Comparison of ENCODE assay signal across 22 cellular contexts in the genomic region with DNA sequence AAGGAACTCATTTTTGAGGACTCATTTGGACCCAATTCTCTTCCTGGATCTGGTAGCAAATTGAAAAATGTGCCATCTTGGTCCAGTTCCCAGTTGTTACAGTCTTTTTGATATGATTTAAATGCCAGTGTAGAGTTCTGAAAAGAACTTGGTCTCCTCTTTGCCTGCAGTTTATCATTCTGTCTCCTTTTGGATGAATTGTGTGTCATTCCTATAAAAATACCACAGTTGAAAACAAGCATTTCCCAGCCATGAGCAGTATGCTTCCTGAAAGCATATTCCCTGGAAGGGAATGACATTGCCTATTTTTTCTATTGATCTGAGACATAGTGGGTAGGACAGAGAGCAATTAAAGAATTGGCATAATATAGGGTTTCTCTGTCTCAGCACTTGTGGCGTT.
"Had no signal": no experiment of that assay in that cellular context is flagged by ENCODE, and none has a peak within 500 bp of the region (broad histone marks: within the 10 kb centered on the region; RNA-seq: fewer than 3 reads in every experiment).

No MANE protein-coding gene starts in this region.

- H3K36me3 Mint-ChIP-seq: activated naive CD4-positive, alpha-beta T cell treated with anti-CD3 and anti-CD28 coated beads, Interleukin-2, amount 50 U/mL, for 24 hours had no signal

- H3K4me3 ChIP-seq: dorsolateral prefrontal cortex, esophagus muscularis mucosa, heart right ventricle, mucosa of descending colon had no signal

- H3K4me1 Mint-ChIP-seq: activated CD4-positive, alpha-beta T cell treated with anti-CD3 and anti-CD28 coated beads, Interleukin-2, amount 10 ng/mL, durations not matched to agents 7 days and 5 days; activated naive CD4-positive, alpha-beta T cell treated with anti-CD3 and anti-CD28 coated beads, Interleukin-2, amount 50 U/mL, for 24 hours; central memory CD8-positive, alpha-beta T cell had no signal

- H3K27ac Mint-ChIP-seq: activated CD4-positive, alpha-beta T cell treated with anti-CD3 and anti-CD28 coated beads, Interleukin-2, amount 10 ng/mL, durations not matched to agents 7 days and 5 days; activated CD8-positive, alpha-beta T cell treated with anti-CD3 and anti-CD28 coated beads, Interleukin-2, amount 10 ng/mL, durations not matched to agents 7 days and 5 days; activated naive CD4-positive, alpha-beta T cell treated with anti-CD3 and anti-CD28 coated beads, Interleukin-2, amount 50 U/mL, for 24 hours; effector memory CD8-positive, alpha-beta T cell had no signal

- H3K4me3 Mint-ChIP-seq: activated CD4-positive, alpha-beta T cell treated with anti-CD3 and anti-CD28 coated beads, Interleukin-2, amount 10 ng/mL, durations not matched to agents 7 days and 5 days; activated CD8-positive, alpha-beta T cell treated with anti-CD3 and anti-CD28 coated beads, Interleukin-2, amount 10 ng/mL, durations not matched to agents 7 days and 5 days; activated naive CD4-positive, alpha-beta T cell treated with anti-CD3 and anti-CD28 coated beads, Interleukin-2, amount 50 U/mL, for 24 hours; central memory CD8-positive, alpha-beta T cell; effector memory CD8-positive, alpha-beta T cell had no signal

- H3K9me3 Mint-ChIP-seq: activated CD4-positive, alpha-beta T cell treated with anti-CD3 and anti-CD28 coated beads, Interleukin-2, amount 10 ng/mL, durations not matched to agents 7 days and 5 days; activated naive CD4-positive, alpha-beta T cell treated with anti-CD3 and anti-CD28 coated beads, Interleukin-2, amount 50 U/mL, for 24 hours; central memory CD8-positive, alpha-beta T cell; effector memory CD8-positive, alpha-beta T cell had no signal

- ATAC-seq: activated CD8-positive, alpha-beta T cell treated with anti-CD3 and anti-CD28 coated beads, Interleukin-2, amount 10 ng/mL, durations not matched to agents 7 days and 5 days; effector memory CD8-positive, alpha-beta T cell; heart right ventricle; left colon; mucosa of descending colon; sciatic nerve; stimulated activated naive CD8-positive, alpha-beta T cell treated with anti-CD3 and anti-CD28 coated beads, Interleukin-15, Interleukin-2, amounts not matched to agents 100 U/mL and 50 U/mL, for 24 hours had no signal

- DNase-seq: activated CD4-positive, alpha-beta T cell treated with anti-CD3 and anti-CD28 coated beads, Interleukin-2, amount 10 ng/mL, durations not matched to agents 7 days and 5 days; activated CD4-positive, CD25-positive, alpha-beta regulatory T cell treated with anti-CD3 and anti-CD28 coated beads, Interleukin-2, amount 50 U/mL, for 72 hours; activated CD8-positive, alpha-beta T cell treated with anti-CD3 and anti-CD28 coated beads, Interleukin-2, amount 10 ng/mL, durations not matched to agents 7 days and 5 days; activated gamma-delta T cell treated with Interleukin-2 at 50 U/mL for 16 hours; aorta; dorsolateral prefrontal cortex; effector memory CD8-positive, alpha-beta T cell; heart right ventricle; left colon; mesenchymal stem cell; mucosa of descending colon; nucleus accumbens; posterior cingulate gyrus; stimulated activated CD4-positive, alpha-beta T cell treated with anti-CD3 and anti-CD28 coated beads, Interleukin-2, amount 100 ng/mL, for 48 hours; stimulated activated CD8-positive, alpha-beta memory T cell treated with anti-CD3 and anti-CD28 coated beads, Interleukin-4, amount 100 ng/mL, for 48 hours; stimulated activated naive CD8-positive, alpha-beta T cell treated with anti-CD3 and anti-CD28 coated beads, Interleukin-15, Interleukin-2, amounts not matched to agents 100 U/mL and 50 U/mL, for 24 hours; T-helper 1 cell; WERI-Rb-1 had no signal
